In genomic region chr2:53515435-53516332, GRCh38 we compare ENCODE assay signal across 1 cellular context.
TF ChIP-seq lines count a peak whose summit lies in the region.

No MANE protein-coding gene starts in this region.

TF ChIP-seq in GM23338, 12 proteins besides CTCF, POLR2A, EP300 and RAD21 (continued from another document):
- no peak for TF ChIP-seq ZNF462 (CRISPR knock-in tag; IDR thresholded peaks at IDR 0.05)
- TF ChIP-seq ZNF331 (CRISPR knock-in tag; IDR thresholded peaks at IDR 0.05; ENCODE audit: low read depth), result no peak
- TF ChIP-seq CREB1 (CRISPR knock-in tag; IDR thresholded peaks at IDR 0.05; ENCODE audit: low read depth), result no peak
- TF ChIP-seq REST (IDR thresholded peaks at IDR 0.05; ENCODE audit: unreplicated experiment), result no peak
- TF ChIP-seq NANOG (IDR thresholded peaks at IDR 0.05; ENCODE audit: borderline replicate concordance), result no peak
- TF ChIP-seq POLR2AphosphoS5 (IDR thresholded peaks at IDR 0.05; ENCODE audit: low read depth), result no peak
- no peak for TF ChIP-seq ZNF114 (CRISPR knock-in tag; IDR thresholded peaks at IDR 0.05)
- no peak for TF ChIP-seq JUNB (IDR thresholded peaks at IDR 0.05; ENCODE audit: unreplicated experiment)
- no peak for TF ChIP-seq EZH2 (IDR thresholded peaks at IDR 0.05; ENCODE audit: low read depth, unreplicated experiment)
- TF ChIP-seq, protein P1, sequence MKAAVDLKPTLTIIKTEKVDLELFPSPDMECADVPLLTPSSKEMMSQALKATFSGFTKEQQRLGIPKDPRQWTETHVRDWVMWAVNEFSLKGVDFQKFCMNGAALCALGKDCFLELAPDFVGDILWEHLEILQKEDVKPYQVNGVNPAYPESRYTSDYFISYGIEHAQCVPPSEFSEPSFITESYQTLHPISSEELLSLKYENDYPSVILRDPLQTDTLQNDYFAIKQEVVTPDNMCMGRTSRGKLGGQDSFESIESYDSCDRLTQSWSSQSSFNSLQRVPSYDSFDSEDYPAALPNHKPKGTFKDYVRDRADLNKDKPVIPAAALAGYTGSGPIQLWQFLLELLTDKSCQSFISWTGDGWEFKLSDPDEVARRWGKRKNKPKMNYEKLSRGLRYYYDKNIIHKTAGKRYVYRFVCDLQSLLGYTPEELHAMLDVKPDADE (IDR thresholded peaks at IDR 0.05), result no peak
